24 cellular contexts compared by ENCODE assay signal in genomic region chr13:95216182-95216581, GRCh38.
"Had no signal": no experiment of that assay in that cellular context is flagged by ENCODE, and none has a peak within 500 bp of the region (broad histone marks: within the 10 kb centered on the region; RNA-seq: fewer than 3 reads in every experiment).

No MANE protein-coding gene starts in this region.

- H3K9me3 ChIP-seq: adrenal gland, SJCRH30 had no signal

- DNase-seq: activated CD4-positive, alpha-beta T cell treated with anti-CD3 and anti-CD28 coated beads for 36 hours; activated CD4-positive, alpha-beta T cell treated with anti-CD3 and anti-CD28 coated beads, Interleukin-2, amount 10 ng/mL, durations not matched to agents 7 days and 5 days; activated CD4-positive, alpha-beta T cell treated with anti-CD3 and anti-CD28 coated beads, Interleukin-2, amount 50 U/mL, for 48 hours; activated CD8-positive, alpha-beta T cell treated with anti-CD3 and anti-CD28 coated beads, Interleukin-2, amount 10 ng/mL, durations not matched to agents 7 days and 5 days; activated gamma-delta T cell treated with Interleukin-2 at 50 U/mL for 16 hours; activated naive CD4-positive, alpha-beta T cell treated with anti-CD3 and anti-CD28 coated beads for 36 hours; activated T-cell treated with anti-CD3 and anti-CD28 coated beads, Interleukin-2, amount 50 U/mL, for 24 hours; adrenal gland; caudate nucleus; cerebellar nuclear complex; NCI-H1105; NCI-H1417 treated with DMSO at 0.1 percent for 48 hours; NCI-H1930; NCI-H345; NCI-H524 treated with DMSO at 0.1 percent for 48 hours; PC-3; Right ventricle myocardium superior; SJCRH30 had no signal

- H3K4me1 ChIP-seq: adrenal gland, SJCRH30 had no signal

- H3K4me3 ChIP-seq: adrenal gland, SJCRH30, SK-N-MC had no signal

- H3K27me3 ChIP-seq: adrenal gland, SJCRH30 had no signal

- FAIRE-seq: bronchial epithelial cell, TTC549 had no signal

- ATAC-seq: activated CD4-positive, alpha-beta T cell treated with anti-CD3 and anti-CD28 coated beads for 36 hours; activated CD4-positive, CD25-positive, alpha-beta regulatory T cell treated with anti-CD3 and anti-CD28 coated beads, Interleukin-2, amount 50 U/mL, for 24 hours; activated CD8-positive, alpha-beta T cell treated with anti-CD3 and anti-CD28 coated beads, Interleukin-2, amount 10 ng/mL, durations not matched to agents 7 days and 5 days; activated naive CD4-positive, alpha-beta T cell treated with anti-CD3 and anti-CD28 coated beads, Interleukin-2, amount 50 U/mL, for 72 hours; PC-3; WTC11 had no signal

- H3K36me3 ChIP-seq: adrenal gland had no signal

- H3K27ac ChIP-seq: adrenal gland, SJCRH30, SK-N-MC had no signal
